ENCODE assay signal across 1 cellular context in genomic region chr19:41264581-41265375, GRCh38.
TF ChIP-seq lines count a peak whose summit lies in the region.

No MANE protein-coding gene starts in this region.

TF ChIP-seq in SK-N-SH, 30 proteins besides CTCF, POLR2A, EP300 and RAD21 (continued from another document):
- peak; percentile 21; the same call in 1 of the 2 replicates for TF ChIP-seq REST (IDR thresholded peaks at IDR 0.05; ENCODE audit: low read depth, low read length)
